8 cellular contexts compared by ENCODE assay signal in genomic region chr7:43729214-43729923, GRCh38. TPM values are rescaled to one million over a fixed set of nuclear protein-coding genes. Genes with fewer than 3 reads are reported as not detected.
DNase-seq lines count a peak whose midpoint lies in the region; ATAC-seq and TF ChIP-seq lines count a peak whose summit lies in the region.

Gene COA1 (minus strand): TSS chr7:43729523. CDS start chr7:43648614, 80,909 bp downstream.

- no peak for TF ChIP-seq EP300 in upper lobe of left lung (IDR thresholded peaks at IDR 0.05)

- ATAC-seq in HG02870 (IDR thresholded peaks at IDR 0.05; ENCODE audit: unreplicated experiment) (peak; percentile 86), left cardiac atrium (peak; percentile 99), upper lobe of left lung (ENCODE audit: low FRiP score in 2 of 2) (peak; percentile 98 to 100)

- H3K9me3 ChIP-seq in upper lobe of left lung = no peaks in the 10 kb centered on the region

- DNase-seq in GM13976 (ENCODE audit: low spot score) = peak; percentile 80
- DNase-seq in NCI-H146 treated with DMSO at 0.1 percent for 48 hours (lab: John Stamatoyannopoulos, UW; ENCODE audit: unreplicated experiment) = peak; percentile 89
- DNase-seq in amniotic epithelial cell (ENCODE audit: low read depth) = peak; percentile 92
- peak; percentile 90 for DNase-seq in left cardiac atrium
- peak; percentile 96 for DNase-seq in posterior vena cava (ENCODE audit: low spot score)
- peak; percentile 89 to 94 for DNase-seq in upper lobe of left lung

- peak within 1 kb of the TSS; percentile 78 to 90 (median 82) for H3K27ac ChIP-seq in upper lobe of left lung

- in situ Hi-C loops in GM13976 (cut with MboI; ENCODE audit: low sequenced_read_pairs, unreplicated experiment) = no loop called here

- TF ChIP-seq CTCF in GM13976 (IDR thresholded peaks at IDR 0.05; ENCODE audit: borderline replicate concordance, control extremely low read depth, extremely low read depth, insufficient read depth, missing control alignments) (no peak), upper lobe of left lung (IDR thresholded peaks at IDR 0.05) (peak in 3 of 6 experiments; percentile 16 to 45 (median 35))

- H3K4me3 ChIP-seq in upper lobe of left lung = peak within 1 kb of the TSS; percentile 63 to 92 (median 86)

- no peaks in the 10 kb centered on the region for H3K36me3 ChIP-seq in upper lobe of left lung

- no peaks in the 10 kb centered on the region for H3K27me3 ChIP-seq in upper lobe of left lung

- TF ChIP-seq POLR2A in upper lobe of left lung (IDR thresholded peaks at IDR 0.05) = peak in 3 of 4 donors; percentile 44 to 62 (median 45)

- 0 to 2% methylated on average over 37 to 64 of the region's 66 CpGs for WGBS in upper lobe of left lung, 2 donors

- intact Hi-C loops in T-helper 1 cell treated with Interleukin-12 subunit alpha and Interleukin-12 subunit beta and Interleukin-4 antibody, amounts not matched to agents 30 ng/mL and 1 ng/mL, for 36 hours (cut with micrococcal nuclease) = loop anchor here (1.0 to 5.0 kb wide), 7 partner anchors 30 to 797 kb away; partner anchors contain the start of genes MRPL32, MRPS24, PSMA2 and UBE2D4
- intact Hi-C loops in left cardiac atrium (cut with DNase I) = loop anchor here (2.0 to 10.0 kb wide), 3 partner anchors 105 to 465 kb away; partner anchors contain the start of gene STK17A (in 1 of the 2)
- intact Hi-C loops in posterior vena cava (cut with DNase I) = no loop called here

- peaks cover 9 to 20% (median 17%) of the 10 kb centered on the region in 4 donors for H3K4me1 ChIP-seq in upper lobe of left lung

RNA-seq across cellular contexts. Expression of gene COA1, which starts in this region (rescaled TPM):
- total RNA-seq in T-helper 1 cell treated with Interleukin-12 subunit alpha and Interleukin-12 subunit beta and Interleukin-4 antibody, amounts not matched to agents 30 ng/mL and 1 ng/mL, for 36 hours = 57.6 and 60.0 TPM in 2 replicates
- total RNA-seq in left cardiac atrium (10 to 100 TPM; 52.7 to 55.4 TPM), posterior vena cava (10 to 100 TPM; 29.0 to 29.6 TPM), upper lobe of left lung (10 to 100 TPM; 37.5 to 65.9 (median 44.9) TPM)

Comparison
In these comparisons a context has a peak if more than half of its experiments do, and no peak if none do; other contexts are left out.
1. Peak in every context shown above with its lines: DNase-seq, ATAC-seq, H3K4me3 ChIP-seq and H3K27ac ChIP-seq.
2. intact Hi-C loops: an anchor here in T-helper 1 cell treated with Interleukin-12 subunit alpha and Interleukin-12 subunit beta and Interleukin-4 antibody, amounts not matched to agents 30 ng/mL and 1 ng/mL, for 36 hours (1.0 to 5.0 kb wide) and left cardiac atrium (2.0 to 10.0 kb wide); none called in posterior vena cava.